ENCODE assay signal across 8 cellular contexts in genomic region chr15:89654311-89654761, GRCh38. TPM values are rescaled to one million over a fixed set of nuclear protein-coding genes. Genes with fewer than 3 reads are reported as not detected.
A peak's percentile ranks its signal among the peaks of the same experiment; 100 is the strongest.
DNase-seq lines count a peak whose midpoint lies in the region; ATAC-seq, FAIRE-seq and TF ChIP-seq lines count a peak whose summit lies in the region.

No MANE protein-coding gene starts in this region.

- FAIRE-seq in RCC 7860 (lab: Jason Lieb, UNC) (no peak), pancreas (lab: Jason Lieb, UNC) (no peak)

- H3K9me3 Mint-ChIP-seq in CD8-positive, alpha-beta memory T cell, result no peaks in the 10 kb centered on the region

- H3K27ac ChIP-seq in CD8-positive, alpha-beta memory T cell (ENCODE audit: low read depth, low read length), result no peak overlapping the region
- H3K27ac ChIP-seq in pancreas, result no peak overlapping the region

- no peaks in the 10 kb centered on the region for H3K4me1 ChIP-seq in CD8-positive, alpha-beta memory T cell (ENCODE audit: insufficient read depth, low read length)
- no peaks in the 10 kb centered on the region for H3K4me1 ChIP-seq in pancreas

- no peak for DNase-seq in CD8-positive, alpha-beta memory T cell
- DNase-seq in RCC 7860 (ENCODE audit: low spot score) (peak; percentile 9), pancreas (peak in 1 of 6 donors; percentile 38), AML-193 (lab: John Stamatoyannopoulos, UW) (no peak), NCI-H1417 treated with DMSO at 0.1 percent for 48 hours (lab: John Stamatoyannopoulos, UW) (no peak), foreskin melanocyte (no peak)

- no peak for TF ChIP-seq CTCF in pancreas (IDR thresholded peaks at IDR 0.05)

- WGBS in pancreas, 2 donors, result 65 to 71% methylated on average over 13 of the region's 13 CpGs

- ATAC-seq in esophagus mucosa (peak; percentile 43), pancreas (peak in 1 of 4 donors; percentile 8), HG02642 (IDR thresholded peaks at IDR 0.05; ENCODE audit: poor library complexity, unreplicated experiment) (no peak)

- CTCF ChIA-PET in CD8-positive, alpha-beta memory T cell (lab: Charles Lee), result no interaction called here

- H3K4me1 Mint-ChIP-seq in CD8-positive, alpha-beta memory T cell, result peaks cover 10 to 12% (median 12%) of the 10 kb centered on the region in 3 donors

- POLR2A ChIA-PET in CD8-positive, alpha-beta memory T cell (lab: Charles Lee), result no interaction called here

- peaks cover 37 to 45% of the 10 kb centered on the region in 2 donors for H3K27me3 Mint-ChIP-seq in CD8-positive, alpha-beta memory T cell

- peak overlapping the region in 6 of 7 donors; percentile 28 to 70 (median 54) for H3K4me3 Mint-ChIP-seq in CD8-positive, alpha-beta memory T cell

- no peaks in the 10 kb centered on the region for H3K36me3 Mint-ChIP-seq in CD8-positive, alpha-beta memory T cell

- no peak overlapping the region for H3K4me3 ChIP-seq in CD8-positive, alpha-beta memory T cell (ENCODE audit: low read length)
- peak overlapping the region in 3 of 4 donors; percentile 25 to 62 (median 52) for H3K4me3 ChIP-seq in pancreas

- intact Hi-C loops in pancreas (cut with DNase I), result no loop called here

- H3K27ac Mint-ChIP-seq in CD8-positive, alpha-beta memory T cell, result no peak overlapping the region

- no peaks in the 10 kb centered on the region for H3K9me3 ChIP-seq in CD8-positive, alpha-beta memory T cell (ENCODE audit: low read length)
- H3K9me3 ChIP-seq in pancreas, result no peaks in the 10 kb centered on the region

- H3K36me3 ChIP-seq in CD8-positive, alpha-beta memory T cell (ENCODE audit: insufficient read depth, low read length), result no peaks in the 10 kb centered on the region
- no peaks in the 10 kb centered on the region for H3K36me3 ChIP-seq in pancreas

- H3K27me3 ChIP-seq in CD8-positive, alpha-beta memory T cell (ENCODE audit: insufficient read depth, low read length, poor library complexity, severe bottlenecking), result peaks cover 4% of the 10 kb centered on the region
- no peaks in the 10 kb centered on the region for H3K27me3 ChIP-seq in pancreas

RNA-seq across cellular contexts. Expression of gene KIF7, which starts 0.9 kb away (rescaled TPM):
- 1 to 10 TPM; 2.4 to 2.7 TPM for total RNA-seq in CD8-positive, alpha-beta memory T cell
- not detected for polyA plus RNA-seq in CD8-positive, alpha-beta memory T cell
- 0.60 TPM for total RNA-seq in esophagus mucosa
- total RNA-seq in pancreas, result 1 to 10 TPM in 1 of 6 donors, under 1 TPM in 5; 0.43 to 1.5 (median 0.63) TPM
- polyA plus RNA-seq in pancreas, result 1 to 10 TPM in 1 of 2 donors, under 1 TPM in 1; 0.66 to 1.3 TPM

RNA-seq across cellular contexts. Expression of gene PLIN1, which starts 24.8 kb away (rescaled TPM):
- total RNA-seq in CD8-positive, alpha-beta memory T cell, result under 1 TPM; 0.35 to 0.50 TPM
- polyA plus RNA-seq in CD8-positive, alpha-beta memory T cell, result not detected
- total RNA-seq in esophagus mucosa (0.32 TPM), pancreas (10 to 100 TPM in 1 of 6 donors, 1 to 10 TPM in 2, under 1 TPM in 3; 0.47 to 21.2 (median 1.6) TPM)
- 10 to 100 TPM in 1 of 2 donors, 1 to 10 TPM in 1; 4.1 to 19.0 TPM for polyA plus RNA-seq in pancreas

RNA-seq across cellular contexts. Expression of gene PEX11A, which starts 36.2 kb away (rescaled TPM):
- total RNA-seq in CD8-positive, alpha-beta memory T cell, result 1 to 10 TPM; 2.9 to 3.5 TPM
- 2.8 TPM for polyA plus RNA-seq in CD8-positive, alpha-beta memory T cell
- total RNA-seq in esophagus mucosa, result 3.5 TPM
- 1 to 10 TPM; 4.8 to 6.5 (median 5.2) TPM for total RNA-seq in pancreas
- polyA plus RNA-seq in pancreas, result 10 to 100 TPM in 1 of 2 donors, 1 to 10 TPM in 1; 4.4 to 10.1 TPM

RNA-seq across cellular contexts. Expression of gene WDR93, which starts 36.3 kb away (rescaled TPM):
- not detected for total RNA-seq in CD8-positive, alpha-beta memory T cell
- 0.08 TPM for polyA plus RNA-seq in CD8-positive, alpha-beta memory T cell
- total RNA-seq in esophagus mucosa, result not detected
- under 1 TPM in 5 of 6 donors, not detected in 1; 0.09 to 0.31 (median 0.15) TPM for total RNA-seq in pancreas
- polyA plus RNA-seq in pancreas, result under 1 TPM; 0.11 to 0.92 TPM
